In genomic region chr5:154603978-154604679, GRCh38 we compare ENCODE assay signal across 11 cellular contexts.
A peak's percentile ranks its signal among the peaks of the same experiment; 100 is the strongest.
DNase-seq lines count a peak whose midpoint lies in the region; ATAC-seq lines count a peak whose summit lies in the region.
"Had no signal": no experiment of that assay in that cellular context is flagged by ENCODE, and none has a peak within 500 bp of the region (broad histone marks: within the 10 kb centered on the region; RNA-seq: fewer than 3 reads in every experiment).

No MANE protein-coding gene starts in this region.

- H3K9me3 ChIP-seq in subcutaneous abdominal adipose tissue (ENCODE audit: control insufficient read depth in 5 of 5, low read length in 5 of 5), result no peaks in the 10 kb centered on the region
- H3K9me3 ChIP-seq: A549 had no signal

- peak overlapping the region in 4 of 5 donors; percentile 15 to 51 (median 30) for H3K4me3 ChIP-seq in subcutaneous abdominal adipose tissue (ENCODE audit: low read depth in 1 of 5, low read length in 5 of 5)
- H3K4me3 ChIP-seq: A549 had no signal

- no peak overlapping the region for H3K27ac ChIP-seq in subcutaneous abdominal adipose tissue (ENCODE audit: low read depth, low read length)
- H3K27ac ChIP-seq: A549 had no signal

- peaks cover 0 to 9% (median 7%) of the 10 kb centered on the region in 5 donors for H3K4me1 ChIP-seq in subcutaneous abdominal adipose tissue (ENCODE audit: control insufficient read depth in 5 of 5, insufficient read depth in 5 of 5, low read length in 5 of 5)

- H3K27me3 ChIP-seq in subcutaneous abdominal adipose tissue (ENCODE audit: control insufficient read depth in 5 of 5, insufficient read depth in 4 of 5, low read length in 5 of 5), result peaks cover 2 to 17% (median 9%) of the 10 kb centered on the region in 5 donors

- no peaks in the 10 kb centered on the region for H3K36me3 ChIP-seq in subcutaneous abdominal adipose tissue (ENCODE audit: control insufficient read depth in 5 of 5, insufficient read depth in 5 of 5, low read length in 5 of 5)

- ATAC-seq in GM19035 (IDR thresholded peaks at IDR 0.05; ENCODE audit: unreplicated experiment), result no peak
- ATAC-seq: effector memory CD8-positive, alpha-beta T cell had no signal

- H3K9ac ChIP-seq in subcutaneous abdominal adipose tissue (ENCODE audit: low read length in 5 of 5), result no peak overlapping the region

- peak in 2 of 3 experiments; percentile 44 to 57 for DNase-seq in NCI-H1417 (lab: John Stamatoyannopoulos, UW)
- no peak for DNase-seq in NCI-H1417 treated with DMSO at 0.1 percent for 48 hours (lab: John Stamatoyannopoulos, UW)
- DNase-seq in astrocyte of the hippocampus (ENCODE audit: low read depth, low spot score), result peak; percentile 57
- DNase-seq in iPS-NIHi7 (ENCODE audit: extremely low spot score), result peak; percentile 78
- DNase-seq in activated T-cell treated with anti-CD3 and anti-CD28 coated beads, Interleukin-2, amount 50 U/mL, for 48 hours, result no peak
- DNase-seq in activated effector memory CD4-positive, alpha-beta T cell treated with anti-CD3 and anti-CD28 coated beads, Interleukin-2, amount 50 U/mL, for 16 hours, result no peak
- DNase-seq: effector memory CD8-positive, alpha-beta T cell; Karpas-422 had no signal

Comparison
In these comparisons a context has a peak if more than half of its experiments do, and no peak if none do; other contexts are left out.
1. DNase-seq: peak in NCI-H1417 (2 of 3), astrocyte of the hippocampus (single experiment) and iPS-NIHi7 (single experiment); none in NCI-H1417 treated with DMSO at 0.1 percent for 48 hours (single experiment), activated T-cell treated with anti-CD3 and anti-CD28 coated beads, Interleukin-2, amount 50 U/mL, for 48 hours (0 of 2) and activated effector memory CD4-positive, alpha-beta T cell treated with anti-CD3 and anti-CD28 coated beads, Interleukin-2, amount 50 U/mL, for 16 hours (single experiment).